Comparison of ENCODE assay signal across 7 cellular contexts in genomic region chr7:6807959-6808358, GRCh38. TPM values are rescaled to one million over a fixed set of nuclear protein-coding genes. Genes with fewer than 3 reads are reported as not detected.
"Had no signal": no experiment of that assay in that cellular context is flagged by ENCODE, and none has a peak within 500 bp of the region (broad histone marks: within the 10 kb centered on the region; RNA-seq: fewer than 3 reads in every experiment).

No MANE protein-coding gene starts in this region.

RNA-seq across cellular contexts. Expression of gene RSPH10B2, which starts 54.1 kb away (rescaled TPM):
- total RNA-seq: activated naive CD4-positive, alpha-beta T cell treated with anti-CD3 and anti-CD28 coated beads for 36 hours; activated T-helper 2 cell treated with anti-CD3 and anti-CD28 coated beads, Interferon-gamma antibody, Interleukin-2, Interleukin-4, amounts not matched to agents 10 μg/mL and 5 μg/mL and 100 μg/mL, durations not matched to agents 14 hours and 24 hours and 36 hours; ascending aorta; body of pancreas; bronchial epithelial cell had no signal
- polyA plus RNA-seq: aorta, cardiac muscle cell had no signal
